In the genomic region with DNA sequence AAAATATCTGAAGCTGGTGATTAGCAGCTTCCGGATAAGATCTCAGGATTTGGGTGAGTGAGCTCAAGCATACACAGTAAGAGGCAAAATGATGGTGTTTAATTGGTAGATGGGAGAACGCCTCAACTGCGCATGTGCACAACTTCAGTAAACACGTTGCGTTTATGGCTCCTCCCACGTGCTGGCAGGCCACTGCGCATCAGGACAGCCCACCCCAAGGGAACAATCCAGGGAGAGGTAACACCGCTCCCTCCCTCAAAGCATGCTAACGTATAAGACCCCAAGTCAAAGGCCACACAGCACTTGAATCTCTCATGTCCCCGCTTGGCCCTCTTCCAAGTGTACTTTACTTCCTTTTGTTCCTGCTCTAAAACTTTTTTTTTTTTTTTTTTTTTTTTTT, we compare ENCODE assay signal across 21 cellular contexts.
"Had no signal": no experiment of that assay in that cellular context is flagged by ENCODE, and none has a peak within 500 bp of the region (broad histone marks: within the 10 kb centered on the region; RNA-seq: fewer than 3 reads in every experiment).

No MANE protein-coding gene starts in this region.

- H3K27ac ChIP-seq: colonic mucosa, hepatocyte, left ventricle myocardium inferior, lower lobe of right lung, parathyroid adenoma, prostate gland, spleen, stomach, upper lobe of right lung had no signal

- H3K36me3 ChIP-seq: colonic mucosa, left ventricle myocardium inferior, lower lobe of right lung, prostate gland, spleen, stomach, upper lobe of right lung had no signal

- H2AFZ ChIP-seq: hepatocyte, parathyroid adenoma had no signal

- H3K9me3 ChIP-seq: colonic mucosa, lower lobe of right lung, prostate gland, stomach, upper lobe of right lung had no signal

- DNase-seq: colonic mucosa; effector CD4-positive, alpha-beta T cell; foreskin melanocyte; head of caudate nucleus; kidney; left cardiac atrium; left ventricle myocardium inferior; lower lobe of right lung; midbrain; retina; spleen; stimulated activated CD4-positive, alpha-beta T cell treated with anti-CD3 and anti-CD28 coated beads, Interleukin-15, amount 100 ng/mL, for 24 hours; stimulated activated CD4-positive, alpha-beta T cell treated with anti-CD3 and anti-CD28 coated beads, Interleukin-1b, Interleukin-23, amount 100 ng/mL, for 48 hours; stimulated activated CD4-positive, alpha-beta T cell treated with anti-CD3 and anti-CD28 coated beads, Interleukin-4, amount 100 ng/mL, for 4 hours; stimulated activated naive B cell treated with anti-CD40 and anti-IgM and Interleukin-4, amounts not matched to agents 10 μg/mL and 1 μg/mL and 100 μg/mL, for 72 hours; stomach; substantia nigra; upper lobe of right lung had no signal

- H3K9ac ChIP-seq: parathyroid adenoma had no signal

- H3K4me3 ChIP-seq: colonic mucosa, hepatocyte, left ventricle myocardium inferior, lower lobe of right lung, prostate gland, spleen, stomach, upper lobe of right lung had no signal

- H3K4me2 ChIP-seq: hepatocyte had no signal

- H3K27me3 ChIP-seq: colonic mucosa, hepatocyte, spleen, stomach, upper lobe of right lung had no signal
